ENCODE assay signal across 26 cellular contexts in genomic region chr6:9192405-9192909, GRCh38.
"Had no signal": no experiment of that assay in that cellular context is flagged by ENCODE, and none has a peak within 500 bp of the region (broad histone marks: within the 10 kb centered on the region; RNA-seq: fewer than 3 reads in every experiment).

No MANE protein-coding gene starts in this region.

- H3K4me1 ChIP-seq: Peyer's patch, SJCRH30 had no signal

- H3K27me3 Mint-ChIP-seq: IgD-negative memory B cell had no signal

- H3K36me3 ChIP-seq: Peyer's patch, SJCRH30 had no signal

- DNase-seq: Kasumi-1; MV-4-11; NCI-H1048; NCI-H1105; NCI-H1417; NCI-H1436 treated with DMSO at 0.1 percent for 48 hours; NCI-H1694; NCI-H187 treated with DMSO at 0.1 percent for 48 hours; NCI-H2029 treated with DMSO at 0.1 percent for 48 hours; NCI-H2171 treated with DMSO at 0.1 percent for 48 hours; NCI-H345; NCI-H446 treated with DMSO at 0.1 percent for 48 hours; NCI-H510A treated with DMSO at 0.1 percent for 48 hours; NCI-H526 treated with DMSO at 0.1 percent for 48 hours; NCI-H748 treated with DMSO at 0.1 percent for 48 hours; NK-92 treated with Interleukin-12 subunit alpha and Interleukin-12 subunit beta, amount 100 ng/mL, for 24 hours; PC-9; Peyer's patch; SHP77 treated with DMSO at 0.1 percent for 48 hours; SJCRH30; T-helper 2 cell had no signal

- FAIRE-seq: HTR-8/SVneo, K562 had no signal

- H3K36me3 Mint-ChIP-seq: IgD-negative memory B cell had no signal

- H3K4me3 ChIP-seq: K562, PC-9, Peyer's patch, SJCRH30 had no signal

- H3K27me3 ChIP-seq: Peyer's patch, SJCRH30 had no signal

- H3K9me3 ChIP-seq: Peyer's patch, SJCRH30 had no signal

- H3K4me1 Mint-ChIP-seq: IgD-negative memory B cell had no signal

- H3K27ac Mint-ChIP-seq: IgD-negative memory B cell had no signal

- H3K4me3 Mint-ChIP-seq: IgD-negative memory B cell had no signal

- ATAC-seq: K562, Right ventricle myocardium inferior, SK-N-SH treated with all-trans-retinoic acid at 6 μM for 48 hours had no signal
